In genomic region chr7:134174797-134175261, GRCh38 we compare ENCODE assay signal across 9 cellular contexts. TPM values are rescaled to one million over a fixed set of nuclear protein-coding genes. Genes with fewer than 3 reads are reported as not detected.
A peak's percentile ranks its signal among the peaks of the same experiment; 100 is the strongest.
DNase-seq lines count a peak whose midpoint lies in the region; ATAC-seq and TF ChIP-seq lines count a peak whose summit lies in the region.
"Had no signal": no experiment of that assay in that cellular context is flagged by ENCODE, and none has a peak within 500 bp of the region (broad histone marks: within the 10 kb centered on the region; RNA-seq: fewer than 3 reads in every experiment).

No MANE protein-coding gene starts in this region.

- peak; percentile 98 for ATAC-seq in HG02798 (IDR thresholded peaks at IDR 0.05; ENCODE audit: poor library complexity, unreplicated experiment)

- no peak overlapping the region for H3K4me3 ChIP-seq in epithelial cell of proximal tubule (ENCODE audit: low read depth, low read length)
- H3K4me3 ChIP-seq: BLaER1 had no signal

- TF ChIP-seq CTCF in epithelial cell of proximal tubule (conservative IDR thresholded peaks at IDR 0.05; ENCODE audit: low read depth, low read length) = no peak

- peak; percentile 38 for DNase-seq in NK-92 treated with Interleukin-12 subunit alpha and Interleukin-12 subunit beta, amount 100 ng/mL, for 24 hours (lab: John Stamatoyannopoulos, UW)
- DNase-seq in NK-92 (lab: John Stamatoyannopoulos, UW; ENCODE audit: unreplicated experiment) (no peak), NOMO-1 (lab: John Stamatoyannopoulos, UW; ENCODE audit: unreplicated experiment in 2 of 2) (peak; percentile 39 to 87), epithelial cell of proximal tubule (ENCODE audit: low read depth) (peak; percentile 93), stromal cell of bone marrow (ENCODE audit: low read depth) (peak; percentile 81), NCI-H1105 treated with DMSO at 0.1 percent for 48 hours (lab: John Stamatoyannopoulos, UW) (no peak), NCI-H510A (lab: John Stamatoyannopoulos, UW) (no peak)

RNA-seq across cellular contexts. Expression of gene LRGUK, which starts 47.7 kb away (rescaled TPM):
- 0.06 and 0.07 TPM in 2 replicates for total RNA-seq in epithelial cell of proximal tubule

Comparison
In these comparisons a context has a peak if more than half of its experiments do, and no peak if none do; other contexts are left out.
1. DNase-seq: peak in NK-92 treated with Interleukin-12 subunit alpha and Interleukin-12 subunit beta, amount 100 ng/mL, for 24 hours (single experiment), NOMO-1 (2 of 2), epithelial cell of proximal tubule (single experiment) and stromal cell of bone marrow (single experiment); none in NK-92 (single experiment), NCI-H1105 treated with DMSO at 0.1 percent for 48 hours (single experiment) and NCI-H510A (single experiment).